In the genomic region with DNA sequence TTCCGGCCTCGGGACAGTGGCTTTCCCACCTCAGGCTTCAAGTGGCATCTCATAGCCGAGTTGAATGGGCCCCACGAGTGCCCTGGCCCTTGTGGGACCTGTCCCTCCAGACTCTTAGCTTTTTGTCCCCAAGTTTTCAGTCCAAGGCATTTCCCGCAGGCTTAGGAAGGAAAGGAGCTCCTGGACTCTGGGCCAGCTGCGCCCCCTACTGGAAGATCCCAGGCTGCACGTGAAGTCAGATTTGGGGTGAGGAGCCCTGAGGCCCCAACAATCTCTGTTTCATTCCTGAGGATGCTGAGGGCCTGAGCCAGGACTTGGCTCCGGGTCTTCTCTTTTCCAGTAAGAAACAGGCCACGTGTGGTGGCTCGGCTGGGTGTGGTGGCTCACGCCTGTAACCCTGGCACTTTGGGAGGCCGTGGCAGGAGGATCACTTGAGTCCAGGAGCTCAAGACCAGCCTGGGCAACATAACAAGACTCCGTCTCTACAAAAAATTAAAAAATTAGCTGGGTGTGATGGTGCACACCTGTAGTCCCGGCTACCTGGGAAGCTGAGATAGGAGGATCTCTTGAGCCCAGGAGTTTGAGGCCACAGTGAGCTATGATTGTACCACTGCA, we compare ENCODE assay signal across 9 cellular contexts.
DNase-seq lines count a peak whose midpoint lies in the region; ATAC-seq, FAIRE-seq and TF ChIP-seq lines count a peak whose summit lies in the region.
"Had no signal": no experiment of that assay in that cellular context is flagged by ENCODE, and none has a peak within 500 bp of the region (broad histone marks: within the 10 kb centered on the region; RNA-seq: fewer than 3 reads in every experiment).

No MANE protein-coding gene starts in this region.

- FAIRE-seq in small intestine (lab: Jason Lieb, UNC): no peak
- FAIRE-seq: TTC549 had no signal

- 50 to 54% (median 52%) methylated on average over 14 of the region's 14 CpGs for WGBS in small intestine, 3 donors

- BruUV-seq in Calu3 (replicated peaks; lab: Mats Ljungman, UMichigan) (no TSS peak), PC-9 (replicated peaks; lab: Mats Ljungman, UMichigan) (no TSS peak)

- H3K4me3 ChIP-seq in HFF-Myc (replicated peaks; ENCODE audit: low read depth, low read length) (no peak overlapping the region), PC-9 (no peak overlapping the region), astrocyte of the cerebellum (ENCODE audit: low read depth, low read length) (no peak overlapping the region), small intestine (ENCODE audit: low read depth in 1 of 2, low read length in 2 of 2) (no peak overlapping the region)

- POLR2A ChIA-PET in PC-9 (lab: Charles Lee; ENCODE audit: unreplicated experiment): interaction anchor here (0.6 kb wide), 3 partner anchors 12 to 78 kb away, joined by 3 to 11 read pairs (median 3); no protein-coding TSS in a partner anchor

- DNase-seq in Calu3 (peak; percentile 69), HFF-Myc (ENCODE audit: extremely low read depth, low read depth) (peak; percentile 33), PC-9 (peak in 1 of 2 experiments; percentile 71), astrocyte of the cerebellum (ENCODE audit: low read depth) (peak; percentile 22), hippocampal formation (lab: John Stamatoyannopoulos, UW) (peak; percentile 29 to 68), small intestine (peak; percentile 79)

- H3K9me3 ChIP-seq in PC-9 (ENCODE audit: insufficient read depth, low read depth) (no peaks in the 10 kb centered on the region), small intestine (ENCODE audit: control insufficient read depth, low read depth) (no peaks in the 10 kb centered on the region)

- H3K79me2 ChIP-seq in PC-9 (ENCODE audit: low read depth): no peaks in the 10 kb centered on the region

- H3K4me1 Mint-ChIP-seq in Calu3 (ENCODE audit: low read depth, unreplicated experiment): peaks cover 7% of the 10 kb centered on the region

- in situ Hi-C loops in astrocyte of the cerebellum (cut with HindIII; ENCODE audit: low sequenced_read_pairs): loop anchor here (5.0 kb wide), 1 partner anchor 70 kb away; a partner anchor contains a TSS

- H3K27ac ChIP-seq in PC-9: no peak overlapping the region
- no peak overlapping the region for H3K27ac ChIP-seq in small intestine (ENCODE audit: low read depth in 1 of 2, low read length in 1 of 2)

- no peaks in the 10 kb centered on the region for H4K20me1 ChIP-seq in PC-9 (ENCODE audit: insufficient read depth)

- no peak overlapping the region for H2AFZ ChIP-seq in PC-9

- TF ChIP-seq CTCF in Calu3 (IDR thresholded peaks at IDR 0.05; ENCODE audit: unreplicated experiment): peak; percentile 74
- TF ChIP-seq CTCF in HFF-Myc (IDR thresholded peaks at IDR 0.05; ENCODE audit: low read depth, low read length, missing control alignments): peak; percentile 97
- peak; percentile 85 for TF ChIP-seq CTCF in PC-9 (conservative IDR thresholded peaks at IDR 0.05)
- peak; percentile 97 for TF ChIP-seq CTCF in astrocyte of the cerebellum (IDR thresholded peaks at IDR 0.05; ENCODE audit: low read depth, low read length, missing control alignments)

- CTCF ChIA-PET in Calu3 (lab: Charles Lee): interaction anchor here (0.7 to 2.2 kb wide), 12 partner anchors 16 to 997 kb away, joined by 3 to 40 read pairs (median 4); a partner anchor contains a TSS
- CTCF ChIA-PET in PC-9 (lab: Charles Lee): interaction anchor here (0.6 to 2.3 kb wide), 3 partner anchors 50 to 112 kb away, joined by 6 to 33 read pairs (median 6); no protein-coding TSS in a partner anchor

- no peaks in the 10 kb centered on the region for H3K36me3 Mint-ChIP-seq in Calu3 (ENCODE audit: insufficient read depth, unreplicated experiment)

- no peaks in the 10 kb centered on the region for H3F3A ChIP-seq in PC-9 (ENCODE audit: insufficient read depth, low read depth)

- H3K36me3 ChIP-seq in PC-9 (ENCODE audit: low read depth) (no peaks in the 10 kb centered on the region), small intestine (ENCODE audit: control insufficient read depth in 2 of 2, insufficient read depth in 2 of 2, low read length in 2 of 2) (no peaks in the 10 kb centered on the region)

- ATAC-seq in GM21526 (IDR thresholded peaks at IDR 0.05; ENCODE audit: low FRiP score, unreplicated experiment) (no peak), GM21717 (IDR thresholded peaks at IDR 0.05; ENCODE audit: unreplicated experiment) (no peak)

- intact Hi-C loops in Calu3 (cut with micrococcal nuclease; ENCODE audit: unreplicated experiment) (loop anchor here (1.0 to 2.0 kb wide), 2 partner anchors 105 to 112 kb away; no protein-coding TSS in a partner anchor), PC-9 (cut with micrococcal nuclease; ENCODE audit: unreplicated experiment) (loop anchor here (1.0 to 10.0 kb wide), 4 partner anchors 55 to 552 kb away; a partner anchor contains a TSS)

- H3K4me3 Mint-ChIP-seq in Calu3 (ENCODE audit: low read depth, unreplicated experiment): no peak overlapping the region

- H3K9me2 ChIP-seq in PC-9 (ENCODE audit: insufficient read depth): no peaks in the 10 kb centered on the region

- H3K27ac Mint-ChIP-seq in Calu3 (ENCODE audit: unreplicated experiment): no peak overlapping the region

- no peaks in the 10 kb centered on the region for H3K27me3 Mint-ChIP-seq in Calu3 (ENCODE audit: unreplicated experiment)

- H3K27me3 ChIP-seq in PC-9 (ENCODE audit: insufficient read depth, low read depth) (no peaks in the 10 kb centered on the region), small intestine (ENCODE audit: control insufficient read depth in 2 of 2, insufficient read depth in 2 of 2, low read length in 2 of 2) (no peaks in the 10 kb centered on the region)

- no peaks in the 10 kb centered on the region for H3K4me1 ChIP-seq in PC-9 (replicated peaks; ENCODE audit: insufficient read depth)
- no peaks in the 10 kb centered on the region for H3K4me1 ChIP-seq in small intestine (ENCODE audit: control insufficient read depth in 2 of 2, insufficient read depth in 1 of 2, low read depth in 1 of 2, low read length in 1 of 2)

- H3K4me2 ChIP-seq in PC-9: no peak overlapping the region

- H3K9me3 Mint-ChIP-seq in Calu3 (ENCODE audit: low read depth, unreplicated experiment): no peaks in the 10 kb centered on the region
